In the genomic region with DNA sequence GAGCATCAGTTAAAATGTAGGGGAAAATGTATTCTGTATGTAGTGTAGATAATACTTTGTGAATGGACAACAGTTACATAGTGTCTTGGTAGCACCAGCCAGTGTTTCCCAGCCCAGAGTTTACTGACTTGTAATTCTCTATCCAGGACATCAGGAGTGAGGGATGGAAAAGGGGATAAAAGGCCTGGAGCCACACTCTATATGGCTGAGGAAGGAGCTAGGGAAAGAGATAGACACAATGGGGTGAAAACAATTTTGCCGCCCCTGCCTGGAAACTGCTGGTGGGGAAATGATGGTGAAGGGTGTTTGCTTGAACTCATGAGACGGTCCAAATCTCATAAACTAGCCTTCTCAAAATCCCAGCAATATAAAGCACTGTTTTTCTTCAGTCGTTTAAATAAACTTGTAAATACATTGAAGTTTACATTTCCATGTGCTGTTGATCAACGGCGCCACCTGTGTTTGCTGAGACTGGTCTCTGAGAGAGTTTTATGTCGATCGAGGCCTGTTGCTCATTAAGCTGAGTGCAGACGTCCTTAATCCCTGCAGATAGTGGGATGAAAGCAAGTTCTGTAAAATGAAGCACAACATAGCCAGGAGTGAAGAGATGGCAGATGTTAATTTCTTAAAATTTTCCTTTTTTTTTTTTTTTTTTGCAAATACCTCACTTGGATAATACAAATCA, we compare ENCODE assay signal across 21 cellular contexts. TPM values are rescaled to one million over a fixed set of nuclear protein-coding genes. Genes with fewer than 3 reads are reported as not detected.
DNase-seq lines count a peak whose midpoint lies in the region; ATAC-seq and TF ChIP-seq lines count a peak whose summit lies in the region.
"Had no signal": no experiment of that assay in that cellular context is flagged by ENCODE, and none has a peak within 500 bp of the region (broad histone marks: within the 10 kb centered on the region; RNA-seq: fewer than 3 reads in every experiment).

No MANE protein-coding gene starts in this region.

- H3K4me1 Mint-ChIP-seq in MCF 10A (ENCODE audit: insufficient read depth, unreplicated experiment), result no peaks in the 10 kb centered on the region

- H3K9ac ChIP-seq in PC-3 (ENCODE audit: low read length) (no peak overlapping the region), mesendoderm (ENCODE audit: low read length) (no peak overlapping the region)
- H3K9ac ChIP-seq: BLaER1 treated with 17β-estradiol and CSF1 and Interleukin-3, amounts not matched to agents 10 nM and 100 nM had no signal

- POLR2A ChIA-PET in GM10248 (lab: Yijun Ruan, JAX) (no interaction called here), PC-3 (lab: Charles Lee; ENCODE audit: unreplicated experiment) (no interaction called here), MCF 10A (lab: Yijun Ruan, JAX) (no interaction called here)

- no peaks in the 10 kb centered on the region for H3K9me3 Mint-ChIP-seq in MCF 10A (ENCODE audit: unreplicated experiment)
- H3K9me3 Mint-ChIP-seq: mesothelial cell of epicardium; T-helper 1 cell treated with Interleukin-12 subunit alpha and Interleukin-12 subunit beta and Interleukin-4 antibody, amounts not matched to agents 30 μg/mL and 1 μg/mL, for 36 hours had no signal

- CTCF ChIA-PET in GM10248 (lab: Yijun Ruan, JAX), result interaction anchor here (1.6 kb wide), 1 partner anchor 28 kb away, joined by 5 read pairs; a partner anchor contains a TSS
- CTCF ChIA-PET in PC-3 (lab: Charles Lee), result interaction anchor here (0.7 kb wide), 1 partner anchor 22 kb away, joined by 3 read pairs; no protein-coding TSS in a partner anchor
- CTCF ChIA-PET in MCF 10A (lab: Yijun Ruan, JAX), result interaction anchor here (1.4 kb wide), 1 partner anchor 28 kb away, joined by 3 read pairs; a partner anchor contains a TSS

- H3K56ac ChIP-seq in mesendoderm (ENCODE audit: low read length), result no peak overlapping the region

- no peak overlapping the region for H4K5ac ChIP-seq in mesendoderm (ENCODE audit: low read length)

- no peak overlapping the region for H3K23ac ChIP-seq in mesendoderm (ENCODE audit: low read length)

- no CpG with 5 or more reads among the region's 8 CpGs for WGBS in mesendoderm (ENCODE audit: extremely low coverage, insufficient coverage, low lambda C conversion rate)

- no peaks in the 10 kb centered on the region for H3K27me3 Mint-ChIP-seq in MCF 10A (ENCODE audit: insufficient read depth, unreplicated experiment)

- H3K4me1 ChIP-seq in PC-3 (ENCODE audit: insufficient read depth, low read length), result no peaks in the 10 kb centered on the region
- no peaks in the 10 kb centered on the region for H3K4me1 ChIP-seq in mesendoderm (ENCODE audit: control insufficient read depth, low read depth, low read length)

- BruUV-seq in PC-3 (replicated peaks; lab: Mats Ljungman, UMichigan) (no TSS peak), MCF 10A (replicated peaks; lab: Mats Ljungman, UMichigan) (no TSS peak)

- H3K36me3 ChIP-seq in PC-3 (ENCODE audit: low read depth, low read length) (no peaks in the 10 kb centered on the region), mesendoderm (ENCODE audit: control insufficient read depth, insufficient read depth, low read length) (no peaks in the 10 kb centered on the region)

- no peak overlapping the region for H3K27ac Mint-ChIP-seq in MCF 10A (ENCODE audit: low read depth, unreplicated experiment)
- H3K27ac Mint-ChIP-seq: T-helper 1 cell treated with Interleukin-12 subunit alpha and Interleukin-12 subunit beta and Interleukin-4 antibody, amounts not matched to agents 30 μg/mL and 1 μg/mL, for 36 hours had no signal

- H3F3A ChIP-seq in PC-3 (ENCODE audit: low read length, unreplicated experiment), result no peaks in the 10 kb centered on the region

- H3K4me3 Mint-ChIP-seq in MCF 10A (ENCODE audit: unreplicated experiment), result no peak overlapping the region
- H3K4me3 Mint-ChIP-seq: mesothelial cell of epicardium; T-helper 1 cell treated with Interleukin-12 subunit alpha and Interleukin-12 subunit beta and Interleukin-4 antibody, amounts not matched to agents 30 μg/mL and 1 μg/mL, for 36 hours had no signal

- no peak overlapping the region for H2BK120ac ChIP-seq in mesendoderm (ENCODE audit: low read depth, low read length)

- H4K8ac ChIP-seq in mesendoderm (ENCODE audit: low read depth, low read length), result no peak overlapping the region

- H3K18ac ChIP-seq in mesendoderm (ENCODE audit: low read length), result no peak overlapping the region

- no peak overlapping the region for H2AFZ ChIP-seq in PC-3 (ENCODE audit: low read length)

- H3K9me3 ChIP-seq in PC-3 (ENCODE audit: low read length), result no peaks in the 10 kb centered on the region
- H3K9me3 ChIP-seq: BLaER1 treated with 17β-estradiol and CSF1 and Interleukin-3, amounts not matched to agents 10 nM and 100 nM; heart left ventricle had no signal

- H3K4me3 ChIP-seq in PC-3 (ENCODE audit: low read length) (no peak overlapping the region), mesendoderm (ENCODE audit: low read length) (no peak overlapping the region)
- H3K4me3 ChIP-seq: BLaER1 treated with 17β-estradiol and CSF1 and Interleukin-3, amounts not matched to agents 10 nM and 100 nM; heart left ventricle had no signal

- intact Hi-C loops in PC-3 (cut with micrococcal nuclease) (loop anchor here (5.0 kb wide), 1 partner anchor 232 kb away; a partner anchor contains a TSS), MCF 10A (cut with micrococcal nuclease) (no loop called here)

- no peak overlapping the region for H3K4me2 ChIP-seq in PC-3 (ENCODE audit: low read length)
- no peak overlapping the region for H3K4me2 ChIP-seq in mesendoderm (ENCODE audit: low read length)
- H3K4me2 ChIP-seq: BLaER1 treated with 17β-estradiol and CSF1 and Interleukin-3, amounts not matched to agents 10 nM and 100 nM had no signal

- no peak for ATAC-seq in PC-3
- ATAC-seq: esophagus mucosa, heart left ventricle, Right ventricle myocardium inferior had no signal

- TF ChIP-seq CTCF in GM10248 (IDR thresholded peaks at IDR 0.05; ENCODE audit: control extremely low read depth, extremely low read depth, low read depth, missing control alignments) (peak; percentile 2), PC-3 (conservative IDR thresholded peaks at IDR 0.05; ENCODE audit: low read depth, low read length) (0 out of 2 replicates have a peak, but pooled peaks have one; percentile 40), MCF 10A (IDR thresholded peaks at IDR 0.05; ENCODE audit: unreplicated experiment) (no peak)

- H3K9me2 ChIP-seq in PC-3 (replicated peaks; ENCODE audit: low read length), result no peaks in the 10 kb centered on the region

- no peaks in the 10 kb centered on the region for H3K79me2 ChIP-seq in PC-3 (ENCODE audit: low read length)
- no peaks in the 10 kb centered on the region for H3K79me2 ChIP-seq in mesendoderm (ENCODE audit: control insufficient read depth, insufficient read depth, low read length)

- peaks cover 34% of the 10 kb centered on the region for H3K36me3 Mint-ChIP-seq in MCF 10A (ENCODE audit: insufficient read depth, unreplicated experiment)

- H3K27ac ChIP-seq in PC-3 (ENCODE audit: low read length), result no peak overlapping the region
- no peak overlapping the region for H3K27ac ChIP-seq in mesendoderm (ENCODE audit: low read depth, low read length)
- H3K27ac ChIP-seq: BLaER1 treated with 17β-estradiol and CSF1 and Interleukin-3, amounts not matched to agents 10 nM and 100 nM; heart left ventricle had no signal

- no peak overlapping the region for H2BK5ac ChIP-seq in mesendoderm (ENCODE audit: low read length)

- H2AK5ac ChIP-seq in mesendoderm (ENCODE audit: low read length), result no peak overlapping the region

- H3K4ac ChIP-seq in mesendoderm (ENCODE audit: low read depth, low read length), result no peak overlapping the region

- no peak for DNase-seq in GM10248 (ENCODE audit: extremely low spot score)
- peak; percentile 72 for DNase-seq in NCI-H1092 (lab: John Stamatoyannopoulos, UW)
- no peak for DNase-seq in PC-3
- peak; percentile 22 for DNase-seq in mesendoderm
- DNase-seq in NCI-H2196 (lab: John Stamatoyannopoulos, UW; ENCODE audit: unreplicated experiment), result no peak
- no peak for DNase-seq in NCI-H2171 (lab: John Stamatoyannopoulos, UW)
- no peak for DNase-seq in MCF 10A (ENCODE audit: unreplicated experiment)
- no peak for DNase-seq in UCSD-AML1 (lab: John Stamatoyannopoulos, UW; ENCODE audit: unreplicated experiment)
- DNase-seq: activated CD4-positive, alpha-beta T cell treated with anti-CD3 and anti-CD28 coated beads for 48 hours; activated naive CD4-positive, alpha-beta T cell treated with anti-CD3 and anti-CD28 coated beads, Interleukin-2, amount 50 U/mL, for 16 hours; activated T-cell treated with anti-CD3 and anti-CD28 coated beads for 4 hours; heart left ventricle; KG1; kidney glomerular epithelial cell; NCI-H1417 treated with DMSO at 0.1 percent for 48 hours; stimulated activated CD4-positive, alpha-beta T cell treated with anti-CD3 and anti-CD28 coated beads, Interleukin-4, amount 100 ng/mL, for 24 hours had no signal

- no peak overlapping the region for H2BK15ac ChIP-seq in mesendoderm (replicated peaks; ENCODE audit: low read depth)

- no peaks in the 10 kb centered on the region for H3K27me3 ChIP-seq in PC-3 (ENCODE audit: low read length)
- no peaks in the 10 kb centered on the region for H3K27me3 ChIP-seq in mesendoderm (ENCODE audit: insufficient read depth, low read length, poor library complexity)
- H3K27me3 ChIP-seq: BLaER1 treated with 17β-estradiol and CSF1 and Interleukin-3, amounts not matched to agents 10 nM and 100 nM; heart left ventricle had no signal

- no peaks in the 10 kb centered on the region for H3K79me1 ChIP-seq in mesendoderm (ENCODE audit: low read length)

- no peaks in the 10 kb centered on the region for H4K20me1 ChIP-seq in PC-3 (ENCODE audit: low read length)

RNA-seq across cellular contexts. Expression of a gene that starts 27.9 kb away (rescaled TPM):
- total RNA-seq in PC-3 (2014; rRNA removed) (15.4 and 17.0 TPM in 2 replicates), MCF 10A (2022) (13.5 and 15.7 TPM in 2 replicates)
- 24.9 TPM for polyA plus RNA-seq in mesendoderm (2013, experiment 1 of 2)
- 24.4 TPM for polyA plus RNA-seq in mesendoderm (2013, experiment 2 of 2)

RNA-seq across cellular contexts. Expression of a gene that starts 47.3 kb away (rescaled TPM):
- total RNA-seq in PC-3 (2014; rRNA removed) (5.9 and 7.7 TPM in 2 replicates), MCF 10A (2022) (5.2 and 14.6 TPM in 2 replicates)
- 4.7 TPM for polyA plus RNA-seq in mesendoderm (2013, experiment 1 of 2)
- polyA plus RNA-seq in mesendoderm (2013, experiment 2 of 2), result 4.9 TPM

Comparison
In these comparisons a context has a peak if more than half of its experiments do, and no peak if none do; other contexts are left out.
1. DNase-seq: peak in NCI-H1092 (single experiment) and mesendoderm (single experiment); none in GM10248 (single experiment), PC-3 (single experiment), NCI-H2196 (single experiment), NCI-H2171 (single experiment), MCF 10A (single experiment) and UCSD-AML1 (single experiment).